Comparison of ENCODE assay signal across 15 cellular contexts in the genomic region with DNA sequence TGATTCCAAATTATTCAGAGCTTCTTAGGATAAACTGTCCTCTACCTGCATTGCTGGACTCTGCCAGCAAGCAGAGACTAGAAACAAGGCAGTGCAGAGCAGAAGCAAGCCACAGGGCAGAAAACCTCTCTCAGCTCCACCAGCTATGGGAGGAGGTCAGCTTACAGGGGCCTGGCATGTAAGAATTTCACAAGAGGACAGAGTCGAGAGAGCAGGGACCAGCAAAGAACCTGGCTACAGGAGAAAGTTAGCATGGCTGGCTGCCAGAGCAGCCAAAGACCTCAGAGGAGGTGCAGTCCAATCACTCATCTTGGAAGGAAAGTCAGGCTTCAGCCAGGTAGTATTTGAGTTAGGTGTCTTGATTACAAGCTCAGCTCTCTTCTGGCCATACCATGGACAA.
DNase-seq lines count a peak whose midpoint lies in the region; ATAC-seq and TF ChIP-seq lines count a peak whose summit lies in the region.
"Had no signal": no experiment of that assay in that cellular context is flagged by ENCODE, and none has a peak within 500 bp of the region (broad histone marks: within the 10 kb centered on the region; RNA-seq: fewer than 3 reads in every experiment).

No MANE protein-coding gene starts in this region.

- H3K36me3 ChIP-seq in GM23338 (ENCODE audit: insufficient read depth) (no peaks in the 10 kb centered on the region), neural progenitor cell (no peaks in the 10 kb centered on the region), MG63 (peaks cover 5% of the 10 kb centered on the region; the same call in 1 of the 2 replicates)

- H3K27me3 Mint-ChIP-seq in GM23338 (ENCODE audit: insufficient read depth, low read depth, poor library complexity) (no peaks in the 10 kb centered on the region), neural progenitor cell (ENCODE audit: insufficient read depth, low read depth) (no peaks in the 10 kb centered on the region)
- H3K27me3 Mint-ChIP-seq: CD4-positive, CD25-positive, alpha-beta regulatory T cell had no signal

- H3K4me1 Mint-ChIP-seq in GM23338 (peaks cover 2% of the 10 kb centered on the region; the same call in 1 of the 3 replicates), neural progenitor cell (peaks cover 21% of the 10 kb centered on the region)
- H3K4me1 Mint-ChIP-seq: CD4-positive, CD25-positive, alpha-beta regulatory T cell had no signal

- no peaks in the 10 kb centered on the region for H3K9me3 Mint-ChIP-seq in GM23338
- no peaks in the 10 kb centered on the region for H3K9me3 Mint-ChIP-seq in neural progenitor cell
- H3K9me3 Mint-ChIP-seq: CD4-positive, CD25-positive, alpha-beta regulatory T cell; H9 had no signal

- no peak overlapping the region for H3K27ac Mint-ChIP-seq in GM23338
- peak overlapping the region; percentile 17 for H3K27ac Mint-ChIP-seq in neural progenitor cell
- H3K27ac Mint-ChIP-seq: CD4-positive, CD25-positive, alpha-beta regulatory T cell had no signal

- no peaks in the 10 kb centered on the region for H3K4me1 ChIP-seq in GM23338 (ENCODE audit: insufficient read depth)
- peaks cover 24% of the 10 kb centered on the region for H3K4me1 ChIP-seq in neural progenitor cell

- no peaks in the 10 kb centered on the region for H4K20me1 ChIP-seq in GM23338 (replicated peaks; ENCODE audit: insufficient read depth)
- H4K20me1 ChIP-seq in neural progenitor cell (ENCODE audit: low read depth) = no peaks in the 10 kb centered on the region
- H4K20me1 ChIP-seq: BLaER1 treated with 17β-estradiol and CSF1 and Interleukin-3, amounts not matched to agents 10 nM and 100 nM had no signal

- H3K9me3 ChIP-seq in neural progenitor cell (ENCODE audit: low read depth) (no peaks in the 10 kb centered on the region), MG63 (no peaks in the 10 kb centered on the region)
- H3K9me3 ChIP-seq: BLaER1 treated with 17β-estradiol and CSF1 and Interleukin-3, amounts not matched to agents 10 nM and 100 nM had no signal

- TF ChIP-seq CTCF in GM23338 (conservative IDR thresholded peaks at IDR 0.05; ENCODE audit: low read depth in 2 of 2) (no peak), choroid plexus epithelial cell (conservative IDR thresholded peaks at IDR 0.05; ENCODE audit: low read depth, low read length) (no peak), neural progenitor cell (IDR thresholded peaks at IDR 0.05) (no peak)

- H3K4me2 ChIP-seq in GM23338 (no peak overlapping the region), neural progenitor cell (no peak overlapping the region)
- H3K4me2 ChIP-seq: BLaER1 treated with 17β-estradiol and CSF1 and Interleukin-3, amounts not matched to agents 10 nM and 100 nM had no signal

- H3K4me3 Mint-ChIP-seq in GM23338 (no peak overlapping the region), neural progenitor cell (no peak overlapping the region)
- H3K4me3 Mint-ChIP-seq: CD4-positive, CD25-positive, alpha-beta regulatory T cell; H9 had no signal

- peak; percentile 48; the same call in 2 of the 3 replicates for ATAC-seq in GM23338
- ATAC-seq in left lobe of liver = peak; percentile 99
- no peak for ATAC-seq in HG03039 (IDR thresholded peaks at IDR 0.05; ENCODE audit: unreplicated experiment)
- ATAC-seq: GM12878 had no signal

- H3K27ac ChIP-seq in GM23338 (ENCODE audit: low read depth) (no peak overlapping the region), neural progenitor cell (no peak overlapping the region)
- H3K27ac ChIP-seq: BLaER1 treated with 17β-estradiol and CSF1 and Interleukin-3, amounts not matched to agents 10 nM and 100 nM had no signal

- no peaks in the 10 kb centered on the region for H3K9me2 ChIP-seq in GM23338 (ENCODE audit: insufficient read depth)

- H3K36me3 Mint-ChIP-seq in GM23338 (ENCODE audit: low read depth) = no peaks in the 10 kb centered on the region
- H3K36me3 Mint-ChIP-seq in neural progenitor cell = no peaks in the 10 kb centered on the region
- H3K36me3 Mint-ChIP-seq: CD4-positive, CD25-positive, alpha-beta regulatory T cell had no signal

- H2AFZ ChIP-seq in GM23338 = no peak overlapping the region
- no peak overlapping the region for H2AFZ ChIP-seq in neural progenitor cell (replicated peaks)

- H3K27me3 ChIP-seq in GM23338 (ENCODE audit: insufficient read depth) (no peaks in the 10 kb centered on the region), neural progenitor cell (no peaks in the 10 kb centered on the region), MG63 (no peaks in the 10 kb centered on the region)
- H3K27me3 ChIP-seq: BLaER1 treated with 17β-estradiol and CSF1 and Interleukin-3, amounts not matched to agents 10 nM and 100 nM had no signal

- H3K79me2 ChIP-seq in GM23338 (replicated peaks; ENCODE audit: insufficient read depth) (no peaks in the 10 kb centered on the region), neural progenitor cell (ENCODE audit: low read depth) (no peaks in the 10 kb centered on the region)

- H3K9ac ChIP-seq in neural progenitor cell = no peak overlapping the region
- H3K9ac ChIP-seq: BLaER1 treated with 17β-estradiol and CSF1 and Interleukin-3, amounts not matched to agents 10 nM and 100 nM had no signal

- H3F3A ChIP-seq in GM23338 (replicated peaks; ENCODE audit: low read depth) (no peaks in the 10 kb centered on the region), neural progenitor cell (ENCODE audit: low read depth) (no peaks in the 10 kb centered on the region)

- DNase-seq in GM23338 (ENCODE audit: low spot score) (no peak), choroid plexus epithelial cell (ENCODE audit: low read depth) (peak; percentile 22), left lobe of liver (ENCODE audit: low spot score) (peak; percentile 87), neural progenitor cell (ENCODE audit: low spot score) (no peak), MG63 (no peak), putamen (ENCODE audit: low spot score) (no peak)
- DNase-seq in stimulated activated CD4-positive, alpha-beta T cell treated with anti-CD3 and anti-CD28 coated beads, Interleukin-1b, Interleukin-23, amount 100 ng/mL, for 48 hours = no peak
- DNase-seq: ACHN; CD4-positive, CD25-positive, alpha-beta regulatory T cell; DMS53; GOT3; H9 had no signal

- H3K4me3 ChIP-seq in GM23338 (no peak overlapping the region), choroid plexus epithelial cell (ENCODE audit: low read depth, low read length) (no peak overlapping the region), neural progenitor cell (no peak overlapping the region), MG63 (no peak overlapping the region)
- H3K4me3 ChIP-seq: BLaER1 treated with 17β-estradiol and CSF1 and Interleukin-3, amounts not matched to agents 10 nM and 100 nM; GM12878 had no signal

TF ChIP-seq in GM23338, 12 proteins besides CTCF, POLR2A, EP300 and RAD21:
- TF ChIP-seq CREB1 (CRISPR knock-in tag; IDR thresholded peaks at IDR 0.05; ENCODE audit: low read depth) (no peak), EZH2 (IDR thresholded peaks at IDR 0.05; ENCODE audit: low read depth, unreplicated experiment) (no peak), EZH2phosphoT487 (IDR thresholded peaks at IDR 0.05; ENCODE audit: unreplicated experiment) (no peak), JUNB (IDR thresholded peaks at IDR 0.05; ENCODE audit: unreplicated experiment) (no peak)

Comparison
In these comparisons a context has a peak if more than half of its experiments do, and no peak if none do; other contexts are left out.
1. DNase-seq: peak in choroid plexus epithelial cell (single experiment) and left lobe of liver (single experiment); none in GM23338 (single experiment), neural progenitor cell (single experiment), MG63 (single experiment), putamen (single experiment) and stimulated activated CD4-positive, alpha-beta T cell treated with anti-CD3 and anti-CD28 coated beads, Interleukin-1b, Interleukin-23, amount 100 ng/mL, for 48 hours (single experiment).